ENCODE assay signal across 9 cellular contexts in genomic region chr1:36098650-36099365, GRCh38. TPM values are rescaled to one million over a fixed set of nuclear protein-coding genes. Genes with fewer than 3 reads are reported as not detected.
DNase-seq lines count a peak whose midpoint lies in the region; TF ChIP-seq lines count a peak whose summit lies in the region.
"Had no signal": no experiment of that assay in that cellular context is flagged by ENCODE, and none has a peak within 500 bp of the region (broad histone marks: within the 10 kb centered on the region; RNA-seq: fewer than 3 reads in every experiment).

No MANE protein-coding gene starts in this region.

- intact Hi-C loops in breast epithelium (cut with DNase I; ENCODE audit: low total_unique reads) = loop anchor here (5.0 kb wide), 2 partner anchors 188 to 1843 kb away; no protein-coding TSS in a partner anchor

- H3K4me1 ChIP-seq in breast epithelium = peaks cover 0 to 9% of the 10 kb centered on the region in 2 donors

- no peaks in the 10 kb centered on the region for H3K36me3 ChIP-seq in breast epithelium
- H3K36me3 ChIP-seq: SJCRH30 had no signal

- peak; percentile 0 for DNase-seq in 8988T
- no peak for DNase-seq in RWPE1 (ENCODE audit: low spot score)
- DNase-seq in retina = no peak
- no peak for DNase-seq in breast epithelium (ENCODE audit: low spot score in 2 of 2)
- DNase-seq: cortex of kidney had no signal

- no peak for TF ChIP-seq POLR2A in breast epithelium (IDR thresholded peaks at IDR 0.05)

- TF ChIP-seq CTCF in RWPE1 (conservative IDR thresholded peaks at IDR 0.05; ENCODE audit: low read depth) (no peak), breast epithelium (IDR thresholded peaks at IDR 0.05) (no peak)

- POLR2A ChIA-PET in RWPE1 (lab: Yijun Ruan, JAX; ENCODE audit: low non-redundant PET) = no interaction called here

- no peak overlapping the region for H3K4me3 ChIP-seq in breast epithelium
- H3K4me3 ChIP-seq: adrenal gland, SJCRH30, vagina had no signal

- no peaks in the 10 kb centered on the region for H3K27me3 ChIP-seq in breast epithelium
- H3K27me3 ChIP-seq: adrenal gland, SJCRH30, vagina had no signal

- H3K9me3 ChIP-seq in breast epithelium = no peaks in the 10 kb centered on the region
- H3K9me3 ChIP-seq: adrenal gland, SJCRH30, vagina had no signal

- H3K27ac ChIP-seq in RWPE1 (peak overlapping the region; percentile 38), breast epithelium (no peak overlapping the region)
- H3K27ac ChIP-seq: SJCRH30 had no signal

- CTCF ChIA-PET in RWPE1 (lab: Yijun Ruan, JAX) = interaction anchor here (0.6 to 0.7 kb wide), 3 partner anchors 89 to 269 kb away, joined by 3 read pairs; no protein-coding TSS in a partner anchor

RNA-seq across cellular contexts. Expression of gene ADPRS, which starts 10.1 kb away (rescaled TPM):
- 10 to 100 TPM; 26.2 to 48.7 (median 39.7) TPM for total RNA-seq in breast epithelium

RNA-seq across cellular contexts. Expression of gene TEKT2, which starts 14.9 kb away (rescaled TPM):
- total RNA-seq in breast epithelium = 1 to 10 TPM in 1 of 3 donors, under 1 TPM in 1, not detected in 1; 0.98 to 1.2 TPM
- total RNA-seq: G401, SJCRH30, vagina had no signal

RNA-seq across cellular contexts. Expression of gene COL8A2, which starts 26.2 kb away (rescaled TPM):
- total RNA-seq in breast epithelium = 10 to 100 TPM in 2 of 3 donors, 1 to 10 TPM in 1; 3.4 to 20.6 (median 11.1) TPM

RNA-seq across cellular contexts. Expression of gene TRAPPC3, which starts 50.5 kb away (rescaled TPM):
- total RNA-seq in breast epithelium = 100 to 1,000 TPM; 107 to 118 (median 116) TPM

RNA-seq across cellular contexts. Expression of gene MAP7D1, which starts 57.2 kb away (rescaled TPM):
- 10 to 100 TPM; 67.4 to 78.0 (median 68.6) TPM for total RNA-seq in breast epithelium
